Comparison of ENCODE assay signal across 9 cellular contexts in genomic region chr2:164495491-164496223, GRCh38.
DNase-seq lines count a peak whose midpoint lies in the region; ATAC-seq and TF ChIP-seq lines count a peak whose summit lies in the region.
"Had no signal": no experiment of that assay in that cellular context is flagged by ENCODE, and none has a peak within 500 bp of the region (broad histone marks: within the 10 kb centered on the region; RNA-seq: fewer than 3 reads in every experiment).

No MANE protein-coding gene starts in this region.

- H3K4me1 Mint-ChIP-seq in stimulated activated naive B cell treated with anti-CD40 and anti-IgM and Interleukin-4, amounts not matched to agents 10 μg/mL and 1 μg/mL and 100 μg/mL, for 72 hours, result no peaks in the 10 kb centered on the region
- no peaks in the 10 kb centered on the region for H3K4me1 Mint-ChIP-seq in naive thymus-derived CD4-positive, alpha-beta T cell

- ATAC-seq in RWPE2 (ENCODE audit: low read depth), result peak; percentile 60; the same call in 2 of the 3 replicates
- no peak for ATAC-seq in stimulated activated naive B cell treated with anti-CD40 and anti-IgM and Interleukin-4, amounts not matched to agents 10 μg/mL and 1 μg/mL and 100 μg/mL, for 72 hours (replicated peaks)
- no peak for ATAC-seq in naive thymus-derived CD4-positive, alpha-beta T cell

- H3K4me1 ChIP-seq in RWPE2 (ENCODE audit: insufficient read depth, poor library complexity, severe bottlenecking), result no peaks in the 10 kb centered on the region
- no peaks in the 10 kb centered on the region for H3K4me1 ChIP-seq in naive thymus-derived CD4-positive, alpha-beta T cell (ENCODE audit: control insufficient read depth in 2 of 2, insufficient read depth in 2 of 2, low read length in 2 of 2)
- H3K4me1 ChIP-seq: BLaER1 had no signal

- H3K36me3 ChIP-seq in RWPE2 (ENCODE audit: low read depth), result no peaks in the 10 kb centered on the region
- no peaks in the 10 kb centered on the region for H3K36me3 ChIP-seq in naive thymus-derived CD4-positive, alpha-beta T cell (ENCODE audit: control insufficient read depth in 2 of 3, insufficient read depth in 3 of 3, low read length in 3 of 3)
- H3K36me3 ChIP-seq: BLaER1 had no signal

- H3K36me3 Mint-ChIP-seq in stimulated activated naive B cell treated with anti-CD40 and anti-IgM and Interleukin-4, amounts not matched to agents 10 μg/mL and 1 μg/mL and 100 μg/mL, for 72 hours, result no peaks in the 10 kb centered on the region
- H3K36me3 Mint-ChIP-seq in naive thymus-derived CD4-positive, alpha-beta T cell, result no peaks in the 10 kb centered on the region

- no peak overlapping the region for H3K4me3 Mint-ChIP-seq in stimulated activated naive B cell treated with anti-CD40 and anti-IgM and Interleukin-4, amounts not matched to agents 10 μg/mL and 1 μg/mL and 100 μg/mL, for 72 hours
- no peak overlapping the region for H3K4me3 Mint-ChIP-seq in naive thymus-derived CD4-positive, alpha-beta T cell

- no peak overlapping the region for H3K27ac ChIP-seq in RWPE2 (ENCODE audit: poor library complexity, severe bottlenecking)
- no peak overlapping the region for H3K27ac ChIP-seq in naive thymus-derived CD4-positive, alpha-beta T cell (ENCODE audit: low read depth, low read length)
- H3K27ac ChIP-seq: BLaER1 had no signal

- intact Hi-C loops in naive thymus-derived CD4-positive, alpha-beta T cell (cut with micrococcal nuclease), result no loop called here

- POLR2A ChIA-PET in naive thymus-derived CD4-positive, alpha-beta T cell (lab: Charles Lee), result no interaction called here

- no peaks in the 10 kb centered on the region for H3K27me3 Mint-ChIP-seq in stimulated activated naive B cell treated with anti-CD40 and anti-IgM and Interleukin-4, amounts not matched to agents 10 μg/mL and 1 μg/mL and 100 μg/mL, for 72 hours
- no peaks in the 10 kb centered on the region for H3K27me3 Mint-ChIP-seq in naive thymus-derived CD4-positive, alpha-beta T cell

- H3K9me3 ChIP-seq in RWPE2 (ENCODE audit: severe bottlenecking), result no peaks in the 10 kb centered on the region
- H3K9me3 ChIP-seq in naive thymus-derived CD4-positive, alpha-beta T cell (ENCODE audit: control insufficient read depth in 2 of 3, low read length in 3 of 3), result no peaks in the 10 kb centered on the region
- H3K9me3 ChIP-seq: BLaER1 had no signal

- no peaks in the 10 kb centered on the region for H3K9me3 Mint-ChIP-seq in stimulated activated naive B cell treated with anti-CD40 and anti-IgM and Interleukin-4, amounts not matched to agents 10 μg/mL and 1 μg/mL and 100 μg/mL, for 72 hours
- H3K9me3 Mint-ChIP-seq in naive thymus-derived CD4-positive, alpha-beta T cell, result no peaks in the 10 kb centered on the region

- no peaks in the 10 kb centered on the region for H3K27me3 ChIP-seq in RWPE2 (ENCODE audit: insufficient read depth, poor library complexity, severe bottlenecking)
- H3K27me3 ChIP-seq in naive thymus-derived CD4-positive, alpha-beta T cell (ENCODE audit: control insufficient read depth in 2 of 2, insufficient read depth in 2 of 2, low read length in 2 of 2), result no peaks in the 10 kb centered on the region
- H3K27me3 ChIP-seq: BLaER1 had no signal

- H3K4me3 ChIP-seq in RWPE2 (ENCODE audit: severe bottlenecking), result no peak overlapping the region
- no peak overlapping the region for H3K4me3 ChIP-seq in foreskin fibroblast (ENCODE audit: low read depth in 1 of 2, low read length in 2 of 2)
- no peak overlapping the region for H3K4me3 ChIP-seq in skeletal muscle cell (ENCODE audit: low read depth, low read length)
- no peak overlapping the region for H3K4me3 ChIP-seq in naive thymus-derived CD4-positive, alpha-beta T cell (ENCODE audit: low read length)
- H3K4me3 ChIP-seq: BLaER1 had no signal

- no peak overlapping the region for H3K27ac Mint-ChIP-seq in stimulated activated naive B cell treated with anti-CD40 and anti-IgM and Interleukin-4, amounts not matched to agents 10 μg/mL and 1 μg/mL and 100 μg/mL, for 72 hours
- no peak overlapping the region for H3K27ac Mint-ChIP-seq in naive thymus-derived CD4-positive, alpha-beta T cell

- TF ChIP-seq CTCF in RWPE2 (IDR thresholded peaks at IDR 0.05; ENCODE audit: poor library complexity, severe bottlenecking) (peak; percentile 83), foreskin fibroblast (IDR thresholded peaks at IDR 0.05; ENCODE audit: low read depth, low read length) (peak; percentile 63)

- DNase-seq in DMS79 treated with DMSO at 0.1 percent for 48 hours (lab: John Stamatoyannopoulos, UW), result peak; percentile 3
- no peak for DNase-seq in DMS79 (lab: John Stamatoyannopoulos, UW)
- no peak for DNase-seq in RWPE2 (ENCODE audit: low spot score)
- peak; percentile 14 to 74 for DNase-seq in foreskin fibroblast
- peak; percentile 22 for DNase-seq in skeletal muscle cell (ENCODE audit: low read depth)
- DNase-seq in stimulated activated naive B cell treated with anti-CD40 and anti-IgM and Interleukin-4, amounts not matched to agents 10 μg/mL and 1 μg/mL and 100 μg/mL, for 72 hours, result no peak
- no peak for DNase-seq in naive thymus-derived CD4-positive, alpha-beta T cell
- DNase-seq in NCI-H2029 treated with DMSO at 0.1 percent for 48 hours (lab: John Stamatoyannopoulos, UW), result no peak

- CTCF ChIA-PET in naive thymus-derived CD4-positive, alpha-beta T cell (lab: Charles Lee), result no interaction called here

Comparison
In these comparisons a context has a peak if more than half of its experiments do, and no peak if none do; other contexts are left out.
1. DNase-seq: peak in DMS79 treated with DMSO at 0.1 percent for 48 hours (single experiment), foreskin fibroblast (2 of 2) and skeletal muscle cell (single experiment); none in DMS79 (single experiment), RWPE2 (single experiment), stimulated activated naive B cell treated with anti-CD40 and anti-IgM and Interleukin-4, amounts not matched to agents 10 μg/mL and 1 μg/mL and 100 μg/mL, for 72 hours (single experiment), naive thymus-derived CD4-positive, alpha-beta T cell (0 of 9) and NCI-H2029 treated with DMSO at 0.1 percent for 48 hours (single experiment).